In the genomic region with DNA sequence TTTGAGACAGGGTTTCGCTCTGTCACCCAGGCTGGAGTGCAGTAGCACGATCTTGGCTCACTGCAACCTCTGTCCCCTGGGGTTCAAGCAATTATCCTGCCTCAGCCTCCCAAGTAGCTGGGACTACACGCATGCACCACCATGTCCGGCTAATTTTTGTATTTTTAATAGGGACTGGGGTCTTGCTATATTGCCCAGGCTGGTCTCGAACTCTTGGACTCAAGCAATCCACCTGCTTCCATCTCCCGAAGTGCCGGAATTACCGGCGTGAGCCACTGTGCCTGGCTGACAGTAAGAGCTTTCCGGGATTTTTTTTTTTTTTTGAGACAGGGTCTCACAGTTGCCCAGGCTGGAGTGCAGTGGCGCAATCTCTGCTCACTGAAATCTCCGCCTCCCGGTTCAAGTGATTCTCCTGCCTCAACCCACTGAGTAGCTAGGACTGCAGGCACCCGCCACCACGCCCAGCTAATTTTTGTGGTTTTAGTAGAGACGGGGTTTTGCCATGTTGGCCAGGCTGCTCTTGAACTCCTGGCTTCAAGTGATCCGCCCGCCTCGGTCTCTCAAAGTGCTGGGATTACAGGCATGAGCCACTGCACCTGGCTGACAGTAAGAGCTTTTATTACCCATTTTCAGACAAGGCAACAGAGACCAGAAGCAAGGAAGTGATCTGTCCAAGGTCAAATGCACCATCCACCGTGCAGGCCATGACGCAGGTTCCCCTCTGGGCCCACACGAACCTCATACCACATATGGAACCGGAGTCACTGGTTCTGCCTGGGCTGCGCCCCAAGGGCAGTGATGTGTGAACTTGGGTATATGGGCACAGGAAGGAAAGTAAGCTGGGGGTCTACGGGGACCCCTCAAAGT, we compare ENCODE assay signal across 11 cellular contexts. TPM values are rescaled to one million over a fixed set of nuclear protein-coding genes. Genes with fewer than 3 reads are reported as not detected.
DNase-seq lines count a peak whose midpoint lies in the region; ATAC-seq lines count a peak whose summit lies in the region.
"Had no signal": no experiment of that assay in that cellular context is flagged by ENCODE, and none has a peak within 500 bp of the region (broad histone marks: within the 10 kb centered on the region; RNA-seq: fewer than 3 reads in every experiment).

No MANE protein-coding gene starts in this region.

- DNase-seq in SIG-M5 treated with dmso at 0.1 percent for 504 hours (lab: John Stamatoyannopoulos, UW; ENCODE audit: unreplicated experiment) (peak; percentile 15), SIG-M5 (lab: John Stamatoyannopoulos, UW) (no peak), NOMO-1 treated with DMSO at 0.1 percent for 48 hours (lab: John Stamatoyannopoulos, UW; ENCODE audit: unreplicated experiment) (peak; percentile 79), NCI-H146 (lab: John Stamatoyannopoulos, UW) (no peak), GF-D8 (lab: John Stamatoyannopoulos, UW) (no peak), left lobe of liver (ENCODE audit: low spot score) (no peak)
- peak; percentile 37 for DNase-seq in central memory CD4-positive, alpha-beta T cell
- DNase-seq: midbrain had no signal

- no peak for ATAC-seq in left lobe of liver

- H3K4me3 ChIP-seq in skin epidermis, result no peak overlapping the region

- H3K27ac ChIP-seq in skin epidermis, result peak overlapping the region in 19 of 21 experiments; percentile 81 to 100 (median 92)

RNA-seq across cellular contexts. Expression of a gene that starts 21.0 kb away (rescaled TPM):
- total RNA-seq in left lobe of liver, result 7.0 TPM

RNA-seq across cellular contexts. Expression of a gene that starts 32.8 kb away (rescaled TPM):
- total RNA-seq in left lobe of liver, result 11.4 TPM

RNA-seq across cellular contexts. Expression of a gene that starts 42.8 kb away (rescaled TPM):
- not detected for total RNA-seq in left lobe of liver
- total RNA-seq: activated CD8-positive, alpha-beta memory T cell treated with anti-CD3 and anti-CD28 coated beads for 36 hours; endothelial cell of umbilical vein had no signal

RNA-seq across cellular contexts. Expression of a gene that starts 46.5 kb away (rescaled TPM):
- 1.4 TPM for total RNA-seq in left lobe of liver

RNA-seq across cellular contexts. Expression of a gene that starts 46.9 kb away (rescaled TPM):
- total RNA-seq in left lobe of liver, result not detected
- total RNA-seq: endothelial cell of umbilical vein had no signal

Comparison
In these comparisons a context has a peak if more than half of its experiments do, and no peak if none do; other contexts are left out.
1. DNase-seq: peak in SIG-M5 treated with dmso at 0.1 percent for 504 hours (single experiment), NOMO-1 treated with DMSO at 0.1 percent for 48 hours (single experiment) and central memory CD4-positive, alpha-beta T cell (single experiment); none in SIG-M5 (single experiment), NCI-H146 (single experiment), GF-D8 (single experiment) and left lobe of liver (single experiment).